In genomic region chr18:62767321-62767720, GRCh38 we compare ENCODE assay signal across 14 cellular contexts. TPM values are rescaled to one million over a fixed set of nuclear protein-coding genes. Genes with fewer than 3 reads are reported as not detected.
DNase-seq lines count a peak whose midpoint lies in the region; ATAC-seq, FAIRE-seq and TF ChIP-seq lines count a peak whose summit lies in the region.
"Had no signal": no experiment of that assay in that cellular context is flagged by ENCODE, and none has a peak within 500 bp of the region (broad histone marks: within the 10 kb centered on the region; RNA-seq: fewer than 3 reads in every experiment).

No MANE protein-coding gene starts in this region.

- intact Hi-C loops in body of pancreas (cut with DNase I), result no loop called here
- intact Hi-C loops in left ventricle myocardium superior (cut with micrococcal nuclease), result no loop called here

- no peak for TF ChIP-seq EP300 in A549 (IDR thresholded peaks at IDR 0.05)

- ATAC-seq in A549, result no peak
- ATAC-seq in body of pancreas, result peak; percentile 78
- no peak for ATAC-seq in HG02623 (IDR thresholded peaks at IDR 0.05; ENCODE audit: unreplicated experiment)
- no peak for ATAC-seq in left ventricle myocardium superior
- ATAC-seq in HG02885 (IDR thresholded peaks at IDR 0.05; ENCODE audit: poor library complexity, unreplicated experiment), result no peak
- ATAC-seq: sciatic nerve had no signal

- H3K27ac ChIP-seq in A549, result peak overlapping the region in 1 of 2 experiments; percentile 51; a peak in 2 of 6 replicates
- H3K27ac ChIP-seq in HUES48 (ENCODE audit: low read depth, low read length), result peak overlapping the region; percentile 72
- peak overlapping the region; percentile 29 to 60 (median 40) for H3K27ac ChIP-seq in body of pancreas
- H3K27ac ChIP-seq in iPS-18a (ENCODE audit: low read length), result peak overlapping the region; percentile 1
- H3K27ac ChIP-seq: upper lobe of left lung had no signal

- TF ChIP-seq POLR2A in A549 (IDR thresholded peaks at IDR 0.05; ENCODE audit: low read length), result no peak
- TF ChIP-seq POLR2A in body of pancreas (IDR thresholded peaks at IDR 0.05), result no peak

- H3K27me3 ChIP-seq in HUES48 (ENCODE audit: control insufficient read depth, insufficient read depth, low read length) (no peaks in the 10 kb centered on the region), body of pancreas (no peaks in the 10 kb centered on the region), iPS-18a (ENCODE audit: control insufficient read depth, insufficient read depth, low read length) (no peaks in the 10 kb centered on the region)
- H3K27me3 ChIP-seq: upper lobe of left lung had no signal

- H3K36me3 ChIP-seq in HUES48 (ENCODE audit: control insufficient read depth, insufficient read depth, low read length), result no peaks in the 10 kb centered on the region
- H3K36me3 ChIP-seq in body of pancreas (replicated peaks in 1 of 2; ENCODE audit: insufficient read depth in 1 of 2, low read depth in 2 of 2), result no peaks in the 10 kb centered on the region
- no peaks in the 10 kb centered on the region for H3K36me3 ChIP-seq in iPS-18a (ENCODE audit: control insufficient read depth, low read depth, low read length)
- H3K36me3 ChIP-seq: upper lobe of left lung had no signal

- H3K4me2 ChIP-seq in A549, result peak overlapping the region; percentile 45

- H3K4me1 ChIP-seq in A549 (peaks cover 46% of the 10 kb centered on the region), HUES48 (ENCODE audit: control insufficient read depth, insufficient read depth, low read length) (peaks cover 47% of the 10 kb centered on the region), body of pancreas (peaks cover 29% of the 10 kb centered on the region), iPS-18a (ENCODE audit: control insufficient read depth, low read depth, low read length) (peaks cover 39% of the 10 kb centered on the region)

- no peak for TF ChIP-seq RAD21 in A549 (conservative IDR thresholded peaks at IDR 0.05 in 1 of 2, IDR thresholded peaks at IDR 0.05 in 1 of 2)

- FAIRE-seq in A549 (lab: Jason Lieb, UNC), result no peak
- FAIRE-seq: GM18507 had no signal

- CTCF ChIA-PET in A549 (lab: Yijun Ruan, JAX), result interaction anchor here (0.9 to 1.5 kb wide), 2 partner anchors 51 to 111 kb away, joined by 3 read pairs; no protein-coding TSS in a partner anchor

- DNase-seq in A549 (ENCODE audit: low read depth in 1 of 2, low spot score in 1 of 2) (no peak), body of pancreas (no peak), left ventricle myocardium superior (no peak), SHP77 (lab: John Stamatoyannopoulos, UW) (no peak)
- DNase-seq: activated naive CD4-positive, alpha-beta T cell; NCI-H1092 treated with DMSO at 0.1 percent for 48 hours; NCI-H82; upper lobe of left lung had no signal

- WGBS in A549 (ENCODE audit: missing lambda C conversion rate), result 81% methylated on average over 5 of the region's 5 CpGs
- 61 to 68% methylated on average over 5 of the region's 5 CpGs for WGBS in body of pancreas, 2 donors

- POLR2A ChIA-PET in A549 (lab: Yijun Ruan, JAX), result no interaction called here

- TF ChIP-seq CTCF in A549 (IDR thresholded peaks at IDR 0.05), result no peak
- TF ChIP-seq CTCF in body of pancreas (IDR thresholded peaks at IDR 0.05), result no peak

- H3K4me3 ChIP-seq in A549, result no peak overlapping the region
- no peak overlapping the region for H3K4me3 ChIP-seq in HUES48 (ENCODE audit: low read depth, low read length)
- H3K4me3 ChIP-seq in body of pancreas, result no peak overlapping the region
- H3K4me3 ChIP-seq in iPS-18a (ENCODE audit: low read length), result no peak overlapping the region
- H3K4me3 ChIP-seq: upper lobe of left lung had no signal

- H3K9me3 ChIP-seq in A549 (no peaks in the 10 kb centered on the region), HUES48 (ENCODE audit: control insufficient read depth, insufficient read depth, low read length) (no peaks in the 10 kb centered on the region), body of pancreas (no peaks in the 10 kb centered on the region), iPS-18a (ENCODE audit: control insufficient read depth, low read depth, low read length) (no peaks in the 10 kb centered on the region)
- H3K9me3 ChIP-seq: upper lobe of left lung had no signal

- H3K9ac ChIP-seq in HUES48 (ENCODE audit: low read depth, low read length) (no peak overlapping the region), iPS-18a (ENCODE audit: low read length) (no peak overlapping the region)

TF ChIP-seq in A549, 52 proteins besides CTCF, POLR2A, EP300 and RAD21:
- TF ChIP-seq POLR2AphosphoS2 (conservative IDR thresholded peaks at IDR 0.05; ENCODE audit: low read length) (no peak), FOSL2 (IDR thresholded peaks at IDR 0.05) (no peak), FOSL2 (CRISPR knock-in tag; IDR thresholded peaks at IDR 0.05) (peak; percentile 43; the same call in 1 of the 2 replicates)

RNA-seq across cellular contexts. Expression of gene PHLPP1, which starts 52.0 kb away (rescaled TPM):
- polyA plus RNA-seq in A549 (2011; rRNA removed) (12.1 and 12.8 TPM in 2 replicates), A549 (2017; fragmentation: RNase III; extraction: RNeasy Plus Mini Kit Qiagen cat#74134 plus additional on column Dnase treatment) (5.9 to 6.5 TPM (median 6.0 TPM) in 3 replicates)
- polyA plus RNA-seq in A549 (2012; cell fraction: cytosol; rRNA removed), result 5.4 and 7.2 TPM in 2 replicates
- polyA plus RNA-seq in A549 (2012; cell fraction: nucleus; rRNA removed), result 9.7 and 11.2 TPM in 2 replicates
- 19.7 and 30.0 TPM in 2 replicates for polyA minus RNA-seq in A549 (2011; rRNA and poly(A)+ RNA removed)
- total RNA-seq in body of pancreas (10 to 100 TPM in 1 of 2 donors, 1 to 10 TPM in 1; 8.6 to 20.8 TPM), left ventricle myocardium superior (5.9 TPM)
